Comparison of ENCODE assay signal across 4 cellular contexts in the genomic region with DNA sequence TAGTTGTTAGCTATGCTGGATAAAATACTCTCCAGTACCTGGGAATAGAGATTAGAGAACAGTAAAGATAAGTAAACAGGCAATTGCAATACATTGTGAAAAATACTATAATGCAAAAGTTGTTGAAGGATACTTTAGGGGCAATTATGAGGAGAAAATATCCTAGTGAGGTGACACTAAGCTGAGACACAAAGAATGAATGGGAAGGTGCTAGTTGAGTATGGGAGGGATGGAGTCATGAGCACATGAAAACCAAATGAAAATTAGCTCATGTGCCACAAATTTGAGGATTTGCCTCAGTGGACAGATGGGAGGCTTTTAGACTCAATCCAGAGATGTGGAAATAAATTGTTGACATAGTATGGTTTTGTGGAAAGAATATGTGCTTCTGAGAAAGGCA.
"Had no signal": no experiment of that assay in that cellular context is flagged by ENCODE, and none has a peak within 500 bp of the region (broad histone marks: within the 10 kb centered on the region; RNA-seq: fewer than 3 reads in every experiment).

No MANE protein-coding gene starts in this region.

- H3K27ac ChIP-seq: HL-60 had no signal

- H3K4me3 ChIP-seq: K562 had no signal

- DNase-seq: IMR-90, KBM-7 had no signal
